8 cellular contexts compared by ENCODE assay signal in genomic region chr16:88591577-88592021, GRCh38. TPM values are rescaled to one million over a fixed set of nuclear protein-coding genes. Genes with fewer than 3 reads are reported as not detected.
A peak's percentile ranks its signal among the peaks of the same experiment; 100 is the strongest.
DNase-seq lines count a peak whose midpoint lies in the region; ATAC-seq and TF ChIP-seq lines count a peak whose summit lies in the region.
"Had no signal": no experiment of that assay in that cellular context is flagged by ENCODE, and none has a peak within 500 bp of the region (broad histone marks: within the 10 kb centered on the region; RNA-seq: fewer than 3 reads in every experiment).

No MANE protein-coding gene starts in this region.

- peaks cover 8% of the 10 kb centered on the region for H3K4me1 Mint-ChIP-seq in activated B cell treated with CpG ODN at 0.5 μM for 24 hours
- H3K4me1 Mint-ChIP-seq in stimulated activated memory B cell treated with anti-CD40 and anti-IgM and Interleukin-4, amounts not matched to agents 10 μg/mL and 1 μg/mL and 100 μg/mL, for 72 hours, result peaks cover 18% of the 10 kb centered on the region

- CTCF ChIA-PET in activated B cell treated with CpG ODN at 0.5 μM for 24 hours (lab: Charles Lee), result no interaction called here
- CTCF ChIA-PET in RWPE1 (lab: Yijun Ruan, JAX), result interaction anchor here (0.7 kb wide), 2 partner anchors 9 to 697 kb away, joined by 6 to 7 read pairs; no protein-coding TSS in a partner anchor

- H3K4me1 ChIP-seq in GM23248 (ENCODE audit: insufficient read depth), result no peaks in the 10 kb centered on the region

- H3K4me3 Mint-ChIP-seq in activated B cell treated with CpG ODN at 0.5 μM for 24 hours, result no peak overlapping the region
- peak overlapping the region; percentile 1 for H3K4me3 Mint-ChIP-seq in stimulated activated memory B cell treated with anti-CD40 and anti-IgM and Interleukin-4, amounts not matched to agents 10 μg/mL and 1 μg/mL and 100 μg/mL, for 72 hours

- H4K20me1 ChIP-seq in GM23248 (ENCODE audit: insufficient read depth), result no peaks in the 10 kb centered on the region

- H3K9me2 ChIP-seq in GM23248 (ENCODE audit: insufficient read depth), result no peaks in the 10 kb centered on the region

- no peak for TF ChIP-seq CTCF in activated B cell treated with CpG ODN at 0.5 μM for 24 hours (IDR thresholded peaks at IDR 0.05)
- no peak for TF ChIP-seq CTCF in RWPE1 (conservative IDR thresholded peaks at IDR 0.05; ENCODE audit: low read depth)

- H3K9me3 Mint-ChIP-seq in activated B cell treated with CpG ODN at 0.5 μM for 24 hours, result no peaks in the 10 kb centered on the region
- H3K9me3 Mint-ChIP-seq in stimulated activated memory B cell treated with anti-CD40 and anti-IgM and Interleukin-4, amounts not matched to agents 10 μg/mL and 1 μg/mL and 100 μg/mL, for 72 hours, result no peaks in the 10 kb centered on the region

- no peak overlapping the region for H3K4me3 ChIP-seq in GM23248

- POLR2A ChIA-PET in activated B cell treated with CpG ODN at 0.5 μM for 24 hours (lab: Charles Lee) (interaction anchor here (0.7 to 1.0 kb wide), 3 partner anchors 16 to 896 kb away, joined by 3 to 5 read pairs (median 4); no protein-coding TSS in a partner anchor), RWPE1 (lab: Yijun Ruan, JAX; ENCODE audit: low non-redundant PET) (no interaction called here)

- H3K27ac ChIP-seq in GM23248 (peak overlapping the region; percentile 27; the same call in 1 of the 2 replicates), RWPE1 (no peak overlapping the region)

- H3F3A ChIP-seq in GM23248 (ENCODE audit: insufficient read depth), result no peaks in the 10 kb centered on the region; the same call in 1 of the 2 replicates

- no peak overlapping the region for H3K4me2 ChIP-seq in GM23248 (ENCODE audit: unreplicated experiment)

- in situ Hi-C loops in GM23248 (cut with MboI), result no loop called here

- H2AFZ ChIP-seq in GM23248, result no peak overlapping the region

- WGBS in GM23248 (ENCODE audit: low coverage in 1 of 2, low lambda C conversion rate in 2 of 2, missing lambda C conversion rate in 2 of 2), 2 experiments, result 60 to 61% methylated on average over 10 of the region's 10 CpGs

- intact Hi-C loops in activated B cell treated with CpG ODN at 0.5 μM for 24 hours (cut with micrococcal nuclease) (no loop called here), cardiac septum (cut with DNase I) (loop anchor here (5.0 kb wide), 1 partner anchor 71 kb away; the partner anchor contains the start of gene MVD)

- peaks cover 39% of the 10 kb centered on the region for H3K79me2 ChIP-seq in GM23248 (ENCODE audit: insufficient read depth)

- no peaks in the 10 kb centered on the region for H3K27me3 Mint-ChIP-seq in activated B cell treated with CpG ODN at 0.5 μM for 24 hours
- no peaks in the 10 kb centered on the region for H3K27me3 Mint-ChIP-seq in stimulated activated memory B cell treated with anti-CD40 and anti-IgM and Interleukin-4, amounts not matched to agents 10 μg/mL and 1 μg/mL and 100 μg/mL, for 72 hours

- H3K27me3 ChIP-seq in GM23248 (replicated peaks; ENCODE audit: insufficient read depth), result no peaks in the 10 kb centered on the region

- ATAC-seq in activated B cell treated with CpG ODN at 0.5 μM for 24 hours (ENCODE audit: low read depth) (peak; percentile 64), GM18867 (IDR thresholded peaks at IDR 0.05; ENCODE audit: unreplicated experiment) (no peak)
- ATAC-seq in stimulated activated memory B cell treated with anti-CD40 and anti-IgM and Interleukin-4, amounts not matched to agents 10 μg/mL and 1 μg/mL and 100 μg/mL, for 72 hours, result peak; percentile 98

- H3K9ac ChIP-seq in GM23248, result no peak overlapping the region

- H3K27ac Mint-ChIP-seq in activated B cell treated with CpG ODN at 0.5 μM for 24 hours, result peak overlapping the region; percentile 51
- peak overlapping the region; percentile 76 for H3K27ac Mint-ChIP-seq in stimulated activated memory B cell treated with anti-CD40 and anti-IgM and Interleukin-4, amounts not matched to agents 10 μg/mL and 1 μg/mL and 100 μg/mL, for 72 hours

- DNase-seq in GM23248 (peak; percentile 78), activated B cell treated with CpG ODN at 0.5 μM for 24 hours (no peak), cardiac septum (ENCODE audit: low spot score) (peak; percentile 79), SKM-1 treated with dmso at 0.1 percent for 144 hours (lab: John Stamatoyannopoulos, UW; ENCODE audit: unreplicated experiment) (no peak), RWPE1 (ENCODE audit: low spot score) (no peak)
- DNase-seq: NCI-H226 had no signal

- H3K9me3 ChIP-seq in GM23248 (ENCODE audit: low read depth), result no peaks in the 10 kb centered on the region

- peaks cover 66% of the 10 kb centered on the region for H3K36me3 Mint-ChIP-seq in activated B cell treated with CpG ODN at 0.5 μM for 24 hours (ENCODE audit: low read depth)
- H3K36me3 Mint-ChIP-seq in stimulated activated memory B cell treated with anti-CD40 and anti-IgM and Interleukin-4, amounts not matched to agents 10 μg/mL and 1 μg/mL and 100 μg/mL, for 72 hours, result peaks cover 46% of the 10 kb centered on the region

- H3K36me3 ChIP-seq in GM23248 (ENCODE audit: low read depth), result peaks cover 31% of the 10 kb centered on the region; the same call in 1 of the 2 replicates

RNA-seq across cellular contexts. Expression of gene ZC3H18, which starts 21.4 kb away (rescaled TPM):
- 8.9 and 9.7 TPM in 2 replicates for total RNA-seq in GM23248 (2014; rRNA removed; shearing (Covaris generic))
- 23.1 and 24.9 TPM in 2 replicates for polyA plus RNA-seq in GM23248 (2016; fragmentation: Nextera tagmentation; extraction: Ambion mirVana)
- total RNA-seq in activated B cell treated with CpG ODN at 0.5 μM for 24 hours (61.7 and 74.2 TPM in 2 replicates), cardiac septum (20.6 TPM)

RNA-seq across cellular contexts. Expression of gene IL17C, which starts 46.8 kb away (rescaled TPM):
- total RNA-seq in GM23248 (2014; rRNA removed; shearing (Covaris generic)), result not detected in 2 replicates
- polyA plus RNA-seq in GM23248 (2016; fragmentation: Nextera tagmentation; extraction: Ambion mirVana), result not detected in 2 replicates
- total RNA-seq in activated B cell treated with CpG ODN at 0.5 μM for 24 hours, result 0.34 and 0.69 TPM in 2 replicates
- total RNA-seq in cardiac septum, result not detected

RNA-seq across cellular contexts. Expression of gene CYBA, which starts 59.3 kb away (rescaled TPM):
- total RNA-seq in GM23248 (2014; rRNA removed; shearing (Covaris generic)), result 332 and 338 TPM in 2 replicates
- 270 and 283 TPM in 2 replicates for polyA plus RNA-seq in GM23248 (2016; fragmentation: Nextera tagmentation; extraction: Ambion mirVana)
- total RNA-seq in activated B cell treated with CpG ODN at 0.5 μM for 24 hours (432 and 456 TPM in 2 replicates), cardiac septum (26.8 TPM)

Comparison
In these comparisons a context has a peak if more than half of its experiments do, and no peak if none do; other contexts are left out.
1. DNase-seq: peak in GM23248 (single experiment) and cardiac septum (single experiment); none in activated B cell treated with CpG ODN at 0.5 μM for 24 hours (single experiment), SKM-1 treated with dmso at 0.1 percent for 144 hours (single experiment) and RWPE1 (single experiment).
2. RNA of gene CYBA, which starts 59.3 kb away (total RNA-seq): 432 to 456 TPM in activated B cell treated with CpG ODN at 0.5 μM for 24 hours and 332 to 338 TPM in GM23248; 26.8 TPM in cardiac septum (single experiment); every median in the first group is over 10 times any median in the second.